ENCODE assay signal across 8 cellular contexts in genomic region chr11:68030318-68031135, GRCh38. TPM values are rescaled to one million over a fixed set of nuclear protein-coding genes. Genes with fewer than 3 reads are reported as not detected.
A peak's percentile ranks its signal among the peaks of the same experiment; 100 is the strongest.
DNase-seq lines count a peak whose midpoint lies in the region; ATAC-seq, FAIRE-seq and TF ChIP-seq lines count a peak whose summit lies in the region.

Gene NDUFS8, plus strand, starts transcription at chr11:68030681. Its CDS starts 1,471 bp downstream, at chr11:68032152.

- peak within 1 kb of the TSS; percentile 76 to 99 (median 86) for H3K4me3 ChIP-seq in esophagus muscularis mucosa
- H3K4me3 ChIP-seq in muscle layer of duodenum (ENCODE audit: low read depth in 1 of 2, low read length in 2 of 2), result peak within 1 kb of the TSS; percentile 81 to 93

- peaks cover 34% of the 10 kb centered on the region for H3K4me1 Mint-ChIP-seq in activated T-cell treated with anti-CD3 and anti-CD28 coated beads, Interleukin-2, amount 50 U/mL, for 72 hours (ENCODE audit: low read depth)

- under 1% methylated on average over 30 of the region's 56 CpGs for WGBS in esophagus muscularis mucosa

- peak within 1 kb of the TSS; percentile 96 for H3K27ac Mint-ChIP-seq in activated T-cell treated with anti-CD3 and anti-CD28 coated beads, Interleukin-2, amount 50 U/mL, for 72 hours

- intact Hi-C loops in esophagus muscularis mucosa (cut with DNase I), result no loop called here

- FAIRE-seq in RCC 7860 (lab: Jason Lieb, UNC), result peak; percentile 95

- no peaks in the 10 kb centered on the region for H3K27me3 ChIP-seq in esophagus muscularis mucosa
- H3K27me3 ChIP-seq in muscle layer of duodenum (ENCODE audit: low read depth, low read length), result no peaks in the 10 kb centered on the region

- TF ChIP-seq POLR2A in esophagus muscularis mucosa (IDR thresholded peaks at IDR 0.05; ENCODE audit: low read depth), result no peak

- H3K36me3 ChIP-seq in KOPT-K1 (ENCODE audit: insufficient read depth, low read length) (peaks cover 28% of the 10 kb centered on the region), esophagus muscularis mucosa (peaks cover 15 to 50% (median 27%) of the 10 kb centered on the region in 4 donors), muscle layer of duodenum (ENCODE audit: control insufficient read depth in 1 of 2, insufficient read depth in 2 of 2, low read length in 2 of 2) (peaks cover 10 to 29% of the 10 kb centered on the region in 2 donors)

- no peaks in the 10 kb centered on the region for H3K27me3 Mint-ChIP-seq in activated T-cell treated with anti-CD3 and anti-CD28 coated beads, Interleukin-2, amount 50 U/mL, for 72 hours (ENCODE audit: low read depth)

- H3K9me3 ChIP-seq in KOPT-K1 (ENCODE audit: insufficient read depth, low read length, poor library complexity, severe bottlenecking), result no peaks in the 10 kb centered on the region
- H3K9me3 ChIP-seq in esophagus muscularis mucosa, result no peaks in the 10 kb centered on the region
- no peaks in the 10 kb centered on the region for H3K9me3 ChIP-seq in muscle layer of duodenum (ENCODE audit: control insufficient read depth in 1 of 2, low read length in 2 of 2)

- peak within 1 kb of the TSS; percentile 96 to 97 for H3K4me3 Mint-ChIP-seq in activated T-cell treated with anti-CD3 and anti-CD28 coated beads, Interleukin-2, amount 50 U/mL, for 72 hours

- H3K36me3 Mint-ChIP-seq in activated T-cell treated with anti-CD3 and anti-CD28 coated beads, Interleukin-2, amount 50 U/mL, for 72 hours (ENCODE audit: insufficient read depth in 2 of 2), result no peaks in the 10 kb centered on the region

- no peak for TF ChIP-seq CTCF in esophagus muscularis mucosa (IDR thresholded peaks at IDR 0.05)

- no peaks in the 10 kb centered on the region for H3K9me3 Mint-ChIP-seq in activated T-cell treated with anti-CD3 and anti-CD28 coated beads, Interleukin-2, amount 50 U/mL, for 72 hours

- H3K27ac ChIP-seq in KOPT-K1 (ENCODE audit: low read depth, low read length, poor library complexity, severe bottlenecking) (peak within 1 kb of the TSS; percentile 81), esophagus muscularis mucosa (replicated peaks in 1 of 4) (peak within 1 kb of the TSS; percentile 90 to 95 (median 92)), muscle layer of duodenum (ENCODE audit: low read length) (peak within 1 kb of the TSS; percentile 90)

- peak; percentile 94 for ATAC-seq in GM21786 (IDR thresholded peaks at IDR 0.05; ENCODE audit: unreplicated experiment)
- ATAC-seq in activated T-cell treated with anti-CD3 and anti-CD28 coated beads, Interleukin-2, amount 50 U/mL, for 72 hours (replicated peaks in 1 of 2), result peak; percentile 96 to 98

- peak; percentile 99 for DNase-seq in DMS79 (lab: John Stamatoyannopoulos, UW)
- DNase-seq in RCC 7860 (ENCODE audit: low spot score), result peak; percentile 98
- DNase-seq in activated T-cell treated with anti-CD3 and anti-CD28 coated beads, Interleukin-2, amount 50 U/mL, for 72 hours, result peak; percentile 96 to 98
- DNase-seq in esophagus muscularis mucosa (ENCODE audit: extremely low spot score), result peak; percentile 99
- DNase-seq in stimulated activated CD8-positive, alpha-beta memory T cell treated with anti-CD3 and anti-CD28 coated beads, Interleukin-7, amount 100 ng/mL, for 4 hours (ENCODE audit: low read depth in 2 of 2), result peak; percentile 96 to 97

- H3K4me1 ChIP-seq in esophagus muscularis mucosa (peaks cover 32 to 41% (median 37%) of the 10 kb centered on the region in 4 donors), muscle layer of duodenum (ENCODE audit: control insufficient read depth in 1 of 2, insufficient read depth in 2 of 2, low read length in 2 of 2) (peaks cover 6 to 26% of the 10 kb centered on the region in 2 donors)

- no peak for TF ChIP-seq EP300 in esophagus muscularis mucosa (IDR thresholded peaks at IDR 0.05)

RNA-seq across cellular contexts. Expression of gene NDUFS8, which starts in this region (rescaled TPM):
- total RNA-seq in activated T-cell treated with anti-CD3 and anti-CD28 coated beads, Interleukin-2, amount 50 U/mL, for 72 hours, result 100 to 1,000 TPM; 128 to 129 TPM
- total RNA-seq in esophagus muscularis mucosa, result 100 to 1,000 TPM; 178 to 271 (median 198) TPM

Comparison
In these comparisons a context has a peak if more than half of its experiments do, and no peak if none do; other contexts are left out.
1. Peak in every context shown above with its lines: DNase-seq, ATAC-seq, H3K4me3 ChIP-seq and H3K27ac ChIP-seq.